1 cellular context compared by ENCODE assay signal in the genomic region with DNA sequence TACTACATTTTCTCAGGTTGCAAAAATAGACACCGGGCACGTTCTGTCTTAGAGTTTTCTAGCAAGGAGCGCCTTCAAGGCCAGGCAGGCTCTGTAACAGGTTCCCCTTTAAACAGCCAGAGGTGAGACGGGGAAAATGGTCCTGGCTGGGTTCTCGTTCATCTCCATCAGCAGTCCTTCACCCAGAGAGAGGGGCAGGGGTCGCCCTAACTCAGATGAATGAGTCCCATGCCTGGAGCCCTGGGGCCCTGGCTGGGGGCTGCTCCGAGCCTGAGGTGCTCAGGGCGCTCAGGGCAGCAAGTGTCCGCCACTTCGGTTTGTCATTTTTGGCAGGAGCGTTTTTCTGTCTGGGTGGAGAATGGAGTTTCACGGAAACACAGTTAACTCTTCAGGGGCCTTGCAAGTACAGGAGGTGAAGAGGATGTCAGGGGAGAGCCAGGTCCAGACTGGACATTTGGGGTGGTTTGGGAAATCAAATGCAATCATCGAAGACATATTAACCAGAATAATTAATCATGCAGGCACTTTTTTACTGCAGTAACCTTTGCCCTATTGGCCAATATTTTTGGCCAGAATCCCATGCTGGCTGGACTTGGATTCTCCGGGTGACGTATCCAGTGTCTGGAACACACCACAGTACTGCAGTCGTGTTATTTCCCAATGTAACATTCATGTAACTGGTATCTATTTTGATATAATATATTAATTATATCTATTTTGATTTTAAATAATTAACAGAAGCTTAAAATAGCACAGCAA.
TF ChIP-seq lines count a peak whose summit lies in the region.

No MANE protein-coding gene starts in this region.

TF ChIP-seq in GM23338, 12 proteins besides CTCF, POLR2A, EP300 and RAD21 (continued from another document):
- no peak for TF ChIP-seq REST (IDR thresholded peaks at IDR 0.05; ENCODE audit: unreplicated experiment)
- TF ChIP-seq STAT1 (IDR thresholded peaks at IDR 0.05; ENCODE audit: unreplicated experiment) = no peak
- TF ChIP-seq JUNB (IDR thresholded peaks at IDR 0.05; ENCODE audit: unreplicated experiment) = no peak
- no peak for TF ChIP-seq EZH2 (IDR thresholded peaks at IDR 0.05; ENCODE audit: low read depth, unreplicated experiment)
- no peak for TF ChIP-seq POLR2AphosphoS5 (IDR thresholded peaks at IDR 0.05; ENCODE audit: low read depth)
- TF ChIP-seq, protein P1, sequence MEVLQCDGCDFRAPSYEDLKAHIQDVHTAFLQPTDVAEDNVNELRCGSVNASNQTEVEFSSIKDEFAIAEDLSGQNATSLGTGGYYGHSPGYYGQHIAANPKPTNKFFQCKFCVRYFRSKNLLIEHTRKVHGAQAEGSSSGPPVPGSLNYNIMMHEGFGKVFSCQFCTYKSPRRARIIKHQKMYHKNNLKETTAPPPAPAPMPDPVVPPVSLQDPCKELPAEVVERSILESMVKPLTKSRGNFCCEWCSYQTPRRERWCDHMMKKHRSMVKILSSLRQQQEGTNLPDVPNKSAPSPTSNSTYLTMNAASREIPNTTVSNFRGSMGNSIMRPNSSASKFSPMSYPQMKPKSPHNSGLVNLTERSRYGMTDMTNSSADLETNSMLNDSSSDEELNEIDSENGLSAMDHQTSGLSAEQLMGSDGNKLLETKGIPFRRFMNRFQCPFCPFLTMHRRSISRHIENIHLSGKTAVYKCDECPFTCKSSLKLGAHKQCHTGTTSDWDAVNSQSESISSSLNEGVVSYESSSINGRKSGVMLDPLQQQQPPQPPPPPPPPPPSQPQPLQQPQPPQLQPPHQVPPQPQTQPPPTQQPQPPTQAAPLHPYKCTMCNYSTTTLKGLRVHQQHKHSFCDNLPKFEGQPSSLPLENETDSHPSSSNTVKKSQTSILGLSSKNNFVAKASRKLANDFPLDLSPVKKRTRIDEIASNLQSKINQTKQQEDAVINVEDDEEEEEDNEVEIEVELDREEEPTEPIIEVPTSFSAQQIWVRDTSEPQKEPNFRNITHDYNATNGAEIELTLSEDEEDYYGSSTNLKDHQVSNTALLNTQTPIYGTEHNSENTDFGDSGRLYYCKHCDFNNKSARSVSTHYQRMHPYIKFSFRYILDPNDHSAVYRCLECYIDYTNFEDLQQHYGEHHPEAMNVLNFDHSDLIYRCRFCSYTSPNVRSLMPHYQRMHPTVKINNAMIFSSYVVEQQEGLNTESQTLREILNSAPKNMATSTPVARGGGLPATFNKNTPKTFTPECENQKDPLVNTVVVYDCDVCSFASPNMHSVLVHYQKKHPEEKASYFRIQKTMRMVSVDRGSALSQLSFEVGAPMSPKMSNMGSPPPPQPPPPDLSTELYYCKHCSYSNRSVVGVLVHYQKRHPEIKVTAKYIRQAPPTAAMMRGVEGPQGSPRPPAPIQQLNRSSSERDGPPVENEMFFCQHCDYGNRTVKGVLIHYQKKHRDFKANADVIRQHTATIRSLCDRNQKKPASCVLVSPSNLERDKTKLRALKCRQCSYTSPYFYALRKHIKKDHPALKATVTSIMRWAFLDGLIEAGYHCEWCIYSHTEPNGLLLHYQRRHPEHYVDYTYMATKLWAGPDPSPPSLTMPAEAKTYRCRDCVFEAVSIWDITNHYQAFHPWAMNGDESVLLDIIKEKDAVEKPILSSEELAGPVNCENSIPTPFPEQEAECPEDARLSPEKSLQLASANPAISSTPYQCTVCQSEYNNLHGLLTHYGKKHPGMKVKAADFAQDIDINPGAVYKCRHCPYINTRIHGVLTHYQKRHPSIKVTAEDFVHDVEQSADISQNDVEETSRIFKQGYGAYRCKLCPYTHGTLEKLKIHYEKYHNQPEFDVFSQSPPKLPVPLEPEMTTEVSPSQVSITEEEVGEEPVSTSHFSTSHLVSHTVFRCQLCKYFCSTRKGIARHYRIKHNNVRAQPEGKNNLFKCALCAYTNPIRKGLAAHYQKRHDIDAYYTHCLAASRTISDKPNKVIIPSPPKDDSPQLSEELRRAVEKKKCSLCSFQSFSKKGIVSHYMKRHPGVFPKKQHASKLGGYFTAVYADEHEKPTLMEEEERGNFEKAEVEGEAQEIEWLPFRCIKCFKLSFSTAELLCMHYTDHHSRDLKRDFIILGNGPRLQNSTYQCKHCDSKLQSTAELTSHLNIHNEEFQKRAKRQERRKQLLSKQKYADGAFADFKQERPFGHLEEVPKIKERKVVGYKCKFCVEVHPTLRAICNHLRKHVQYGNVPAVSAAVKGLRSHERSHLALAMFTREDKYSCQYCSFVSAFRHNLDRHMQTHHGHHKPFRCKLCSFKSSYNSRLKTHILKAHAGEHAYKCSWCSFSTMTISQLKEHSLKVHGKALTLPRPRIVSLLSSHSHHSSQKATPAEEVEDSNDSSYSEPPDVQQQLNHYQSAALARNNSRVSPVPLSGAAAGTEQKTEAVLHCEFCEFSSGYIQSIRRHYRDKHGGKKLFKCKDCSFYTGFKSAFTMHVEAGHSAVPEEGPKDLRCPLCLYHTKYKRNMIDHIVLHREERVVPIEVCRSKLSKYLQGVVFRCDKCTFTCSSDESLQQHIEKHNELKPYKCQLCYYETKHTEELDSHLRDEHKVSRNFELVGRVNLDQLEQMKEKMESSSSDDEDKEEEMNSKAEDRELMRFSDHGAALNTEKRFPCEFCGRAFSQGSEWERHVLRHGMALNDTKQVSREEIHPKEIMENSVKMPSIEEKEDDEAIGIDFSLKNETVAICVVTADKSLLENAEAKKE (CRISPR knock-in tag; IDR thresholded peaks at IDR 0.05) = no peak
- no peak for TF ChIP-seq ZNF331 (CRISPR knock-in tag; IDR thresholded peaks at IDR 0.05; ENCODE audit: low read depth)
- no peak for TF ChIP-seq ZNF114 (CRISPR knock-in tag; IDR thresholded peaks at IDR 0.05)
